Comparison of ENCODE assay signal across 8 cellular contexts in the genomic region with DNA sequence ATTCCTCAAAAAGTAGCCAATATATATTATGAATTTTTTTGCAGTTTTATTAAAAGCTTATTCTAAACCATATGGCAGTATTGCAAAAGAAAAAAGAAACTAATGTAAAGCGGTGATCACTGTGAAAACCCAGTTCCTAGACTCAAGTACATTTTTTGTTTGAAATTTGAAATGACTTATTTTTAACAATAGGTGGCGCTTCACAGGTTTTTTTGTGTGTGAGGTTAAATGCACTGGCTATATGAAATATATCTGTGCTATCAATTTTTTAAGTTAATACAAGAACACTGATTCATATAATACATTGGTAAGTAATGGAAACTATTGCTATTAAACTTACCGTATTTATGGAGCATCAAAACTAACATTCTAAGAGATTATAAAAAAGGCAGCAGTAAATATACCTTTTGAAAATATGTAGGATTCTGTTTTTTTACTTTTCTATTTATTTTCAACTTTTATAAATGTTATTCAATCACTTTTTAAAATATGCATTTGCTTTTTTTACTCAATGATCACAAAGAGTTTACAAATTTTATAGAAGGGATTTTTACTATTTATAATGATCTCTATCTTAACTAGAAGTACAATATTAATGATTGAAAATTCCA. TPM values are rescaled to one million over a fixed set of nuclear protein-coding genes. Genes with fewer than 3 reads are reported as not detected.
A peak's percentile ranks its signal among the peaks of the same experiment; 100 is the strongest.
DNase-seq lines count a peak whose midpoint lies in the region; ATAC-seq and TF ChIP-seq lines count a peak whose summit lies in the region.

No MANE protein-coding gene starts in this region.

- BruUV-seq in A673 (replicated peaks; lab: Mats Ljungman, UMichigan) (no TSS peak), Panc1 (replicated peaks; lab: Mats Ljungman, UMichigan) (no TSS peak)

- ATAC-seq in Panc1, result no peak
- no peak for ATAC-seq in foreskin keratinocyte
- ATAC-seq in HG03175 (IDR thresholded peaks at IDR 0.05; ENCODE audit: unreplicated experiment), result no peak

- TF ChIP-seq CTCF in A673 (conservative IDR thresholded peaks at IDR 0.05; ENCODE audit: low read depth, low read length), result peak; percentile 70
- peak; percentile 35 for TF ChIP-seq CTCF in GM13976 (IDR thresholded peaks at IDR 0.05; ENCODE audit: borderline replicate concordance, control extremely low read depth, extremely low read depth, insufficient read depth, missing control alignments)
- peak; percentile 47; the same call in 1 of the 2 replicates for TF ChIP-seq CTCF in Panc1 (IDR thresholded peaks at IDR 0.05)
- peak; percentile 69 for TF ChIP-seq CTCF in foreskin keratinocyte (conservative IDR thresholded peaks at IDR 0.05)

- in situ Hi-C loops in GM13976 (cut with MboI; ENCODE audit: low sequenced_read_pairs, unreplicated experiment) (loop anchor here (25.0 kb wide), 2 partner anchors 271 to 621 kb away; no protein-coding TSS in a partner anchor), Panc1 (cut with HindIII; ENCODE audit: low pct_unique_long_range_greater_than_20kb, low sequenced_read_pairs) (no loop called here)

- H3K9me3 ChIP-seq in A673 (ENCODE audit: low read depth, low read length, poor library complexity, severe bottlenecking) (no peaks in the 10 kb centered on the region), Panc1 (ENCODE audit: control insufficient read depth, insufficient read depth, low read depth, low read length) (no peaks in the 10 kb centered on the region)

- H3K4me3 ChIP-seq in A673 (ENCODE audit: low read depth, low read length, poor library complexity, severe bottlenecking), result no peak overlapping the region
- no peak overlapping the region for H3K4me3 ChIP-seq in Panc1 (ENCODE audit: low read depth in 2 of 2, low read length in 2 of 2)

- POLR2A ChIA-PET in A673 (lab: Charles Lee; ENCODE audit: low non-redundant PET), result no interaction called here
- POLR2A ChIA-PET in Panc1 (lab: Charles Lee), result no interaction called here

- DNase-seq in A673 (ENCODE audit: low spot score) (peak; percentile 55), GM13976 (ENCODE audit: low spot score) (peak; percentile 22), Panc1 (ENCODE audit: low read depth, low spot score) (no peak), foreskin keratinocyte (no peak), NCI-H2107 (lab: John Stamatoyannopoulos, UW) (no peak), C1 segment of cervical spinal cord (lab: John Stamatoyannopoulos, UW) (no peak), activated gamma-delta T cell (lab: John Stamatoyannopoulos, UW) (no peak)

- CTCF ChIA-PET in A673 (lab: Charles Lee) (interaction anchor here (0.5 kb wide), 1 partner anchor 1673 kb away, joined by 6 read pairs; no protein-coding TSS in a partner anchor), Panc1 (lab: Charles Lee) (no interaction called here)

- H3K36me3 ChIP-seq in A673 (ENCODE audit: insufficient read depth, low read length, poor library complexity, severe bottlenecking) (no peaks in the 10 kb centered on the region), Panc1 (ENCODE audit: control insufficient read depth, insufficient read depth, low read length) (no peaks in the 10 kb centered on the region)

- no peak overlapping the region for H3K27ac ChIP-seq in A673 (ENCODE audit: low read depth, low read length, poor library complexity, severe bottlenecking)
- H3K27ac ChIP-seq in Panc1 (ENCODE audit: low read length), result peak overlapping the region; percentile 69; the same call in 1 of the 2 replicates
- no peak overlapping the region for H3K27ac ChIP-seq in foreskin keratinocyte

- H3K27me3 ChIP-seq in A673 (replicated peaks; ENCODE audit: insufficient read depth, low read depth, low read length, poor library complexity) (no peaks in the 10 kb centered on the region), Panc1 (ENCODE audit: control insufficient read depth, insufficient read depth, low read length) (no peaks in the 10 kb centered on the region), foreskin keratinocyte (no peaks in the 10 kb centered on the region)

- H3K4me1 ChIP-seq in A673 (ENCODE audit: insufficient read depth, low read length, poor library complexity, severe bottlenecking) (no peaks in the 10 kb centered on the region), Panc1 (ENCODE audit: control insufficient read depth, insufficient read depth, low read length) (peaks cover 13% of the 10 kb centered on the region; the same call in 1 of the 2 replicates), foreskin keratinocyte (peaks cover 10% of the 10 kb centered on the region)

- intact Hi-C loops in A673 (cut with micrococcal nuclease; ENCODE audit: unreplicated experiment), result loop anchor here (10.0 kb wide), 2 partner anchors 374 to 874 kb away; no protein-coding TSS in a partner anchor
- intact Hi-C loops in Panc1 (cut with micrococcal nuclease; ENCODE audit: unreplicated experiment), result loop anchor here (5.0 kb wide), 1 partner anchor 289 kb away; no protein-coding TSS in a partner anchor

RNA-seq across cellular contexts. Expression of a gene that starts 5.6 kb away (rescaled TPM):
- total RNA-seq in A673 (2021) (6.0 and 6.8 TPM in 2 replicates), Panc1 (2021; ENCODE audit: unreplicated experiment) (77.8 TPM), foreskin keratinocyte (1.3 and 2.8 TPM in 2 replicates)
- 68.8 TPM for polyA plus RNA-seq in Panc1 (2012; ENCODE audit: insufficient read length)
- polyA plus RNA-seq in foreskin keratinocyte, result 0.34 and 1.2 TPM in 2 replicates

Comparison
In these comparisons a context has a peak if more than half of its experiments do, and no peak if none do; other contexts are left out.
1. DNase-seq: peak in A673 (single experiment) and GM13976 (single experiment); none in Panc1 (single experiment), foreskin keratinocyte (0 of 2), NCI-H2107 (single experiment), C1 segment of cervical spinal cord (0 of 14) and activated gamma-delta T cell (single experiment).
2. RNA of a gene that starts 5.6 kb away (total RNA-seq): 77.8 TPM in Panc1 (single experiment); 6.0 to 6.8 TPM in A673 and 1.3 to 2.8 TPM in foreskin keratinocyte; every median in the first group is over 10 times any median in the second.
3. Peak in every context shown above with its lines, with median percentiles within 50 percentile points of each other: CTCF ChIP-seq.